ENCODE assay signal across 8 cellular contexts in the genomic region with DNA sequence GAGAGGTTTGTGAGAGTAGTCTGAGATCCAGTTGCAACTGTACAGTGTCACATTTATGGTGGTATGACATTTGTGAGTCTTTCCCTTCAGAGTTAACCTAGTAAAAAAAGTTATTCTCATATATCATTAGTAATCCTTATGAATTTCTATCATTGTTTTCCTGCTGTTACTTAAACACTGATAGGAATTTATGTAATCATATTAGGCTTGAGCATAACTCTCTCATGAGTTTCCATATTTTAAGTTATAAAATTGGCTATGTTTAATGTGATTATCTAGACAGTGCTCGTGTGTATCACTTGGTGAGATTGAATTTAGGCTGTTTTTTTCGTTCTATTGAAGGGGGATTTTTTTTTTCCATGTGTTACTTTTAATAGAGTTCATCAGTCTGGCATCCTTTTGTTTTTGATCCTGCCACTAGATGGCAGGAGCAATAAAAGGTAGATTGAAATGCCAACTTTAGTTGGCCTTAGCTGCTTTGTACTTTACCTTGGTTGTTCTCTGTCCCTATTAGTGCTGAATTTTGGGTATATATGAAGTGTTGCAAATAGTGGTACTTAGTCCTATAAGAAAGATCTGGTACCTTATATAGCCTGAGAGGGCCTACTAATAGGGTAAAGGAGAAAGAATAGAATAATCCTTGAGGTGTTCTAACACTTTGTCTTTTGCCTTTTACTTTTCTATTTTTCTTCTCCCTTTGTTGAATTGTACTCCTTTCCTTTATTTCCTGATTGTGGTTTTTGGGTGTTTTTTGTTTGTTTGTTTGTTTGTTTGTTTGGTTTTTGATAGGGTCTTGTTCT. TPM values are rescaled to one million over a fixed set of nuclear protein-coding genes. Genes with fewer than 3 reads are reported as not detected.
DNase-seq lines count a peak whose midpoint lies in the region; ATAC-seq and TF ChIP-seq lines count a peak whose summit lies in the region.

No MANE protein-coding gene starts in this region.

- H3K4me1 ChIP-seq in ascending aorta, result peaks cover 6 to 41% of the 10 kb centered on the region in 2 donors
- peaks cover 0 to 73% (median 34%) of the 10 kb centered on the region in 4 donors for H3K4me1 ChIP-seq in tibial artery

- DNase-seq in NOMO-1 treated with DMSO at 0.1 percent for 48 hours (lab: John Stamatoyannopoulos, UW; ENCODE audit: unreplicated experiment) (peak; percentile 29), NOMO-1 treated with dmso at 0.1 percent for 144 hours (lab: John Stamatoyannopoulos, UW; ENCODE audit: unreplicated experiment) (no peak), KG1 (lab: John Stamatoyannopoulos, UW) (peak; percentile 35), ascending aorta (ENCODE audit: low spot score in 2 of 2) (no peak), iPS-NIHi7 (ENCODE audit: extremely low spot score) (peak; percentile 18), tibial artery (no peak)

- no peaks in the 10 kb centered on the region for H3K9me3 ChIP-seq in ascending aorta
- H3K9me3 ChIP-seq in tibial artery, result no peaks in the 10 kb centered on the region

- no peak overlapping the region for H3K4me3 ChIP-seq in ascending aorta
- no peak overlapping the region for H3K4me3 ChIP-seq in tibial artery

- H3K27ac ChIP-seq in ascending aorta (peak overlapping the region in 1 of 2 donors; percentile 77), tibial artery (no peak overlapping the region)

- no peaks in the 10 kb centered on the region for H3K36me3 ChIP-seq in ascending aorta
- H3K36me3 ChIP-seq in tibial artery, result no peaks in the 10 kb centered on the region

- peak; percentile 28 to 70 (median 62) for TF ChIP-seq CTCF in ascending aorta (IDR thresholded peaks at IDR 0.05)
- TF ChIP-seq CTCF in tibial artery (IDR thresholded peaks at IDR 0.05), result peak; percentile 59 to 62

- ATAC-seq in GM18861 (IDR thresholded peaks at IDR 0.05; ENCODE audit: unreplicated experiment) (no peak), GM21515 (IDR thresholded peaks at IDR 0.05; ENCODE audit: unreplicated experiment) (no peak)

- intact Hi-C loops in ascending aorta (cut with DNase I), result loop anchor here (5.0 kb wide), 2 partner anchors 217 to 618 kb away; no protein-coding TSS in a partner anchor
- intact Hi-C loops in tibial artery (cut with DNase I; ENCODE audit: low total_unique reads), result no loop called here

- H3K27me3 ChIP-seq in ascending aorta (no peaks in the 10 kb centered on the region), tibial artery (no peaks in the 10 kb centered on the region)

RNA-seq across cellular contexts. Expression of gene STT3B, which starts 17.9 kb away (rescaled TPM):
- total RNA-seq in ascending aorta, result 79.5 TPM

Comparison
In these comparisons a context has a peak if more than half of its experiments do, and no peak if none do; other contexts are left out.
1. DNase-seq: peak in NOMO-1 treated with DMSO at 0.1 percent for 48 hours (single experiment), KG1 (single experiment) and iPS-NIHi7 (single experiment); none in NOMO-1 treated with dmso at 0.1 percent for 144 hours (single experiment), ascending aorta (0 of 2) and tibial artery (0 of 2).